In genomic region chr5:155616779-155617392, GRCh38 we compare ENCODE assay signal across 8 cellular contexts.
DNase-seq lines count a peak whose midpoint lies in the region; ATAC-seq and TF ChIP-seq lines count a peak whose summit lies in the region.

No MANE protein-coding gene starts in this region.

- H3K4me1 ChIP-seq in left lung, result no peaks in the 10 kb centered on the region
- H3K4me1 ChIP-seq in stomach, result no peaks in the 10 kb centered on the region

- peaks cover 6% of the 10 kb centered on the region for H3K9me3 Mint-ChIP-seq in MCF 10A (ENCODE audit: unreplicated experiment)

- intact Hi-C loops in MCF 10A (cut with micrococcal nuclease), result loop anchor here (1.0 to 5.0 kb wide), 10 partner anchors 84 to 1516 kb away; no protein-coding TSS in a partner anchor
- intact Hi-C loops in left lung (cut with DNase I), result no loop called here
- intact Hi-C loops in stomach (cut with DNase I; ENCODE audit: low total_unique reads), result no loop called here

- H3K4me3 ChIP-seq in left lung (no peak overlapping the region), stomach (no peak overlapping the region)

- no peak for TF ChIP-seq POLR2A in stomach (IDR thresholded peaks at IDR 0.05)

- no peaks in the 10 kb centered on the region for H3K36me3 Mint-ChIP-seq in MCF 10A (ENCODE audit: insufficient read depth, unreplicated experiment)

- H3K27me3 ChIP-seq in left lung, result no peaks in the 10 kb centered on the region
- peaks cover 0 to 5% (median 0%) of the 10 kb centered on the region in 3 donors for H3K27me3 ChIP-seq in stomach

- H3K9me3 ChIP-seq in left lung (no peaks in the 10 kb centered on the region), stomach (no peaks in the 10 kb centered on the region)

- no peaks in the 10 kb centered on the region for H3K27me3 Mint-ChIP-seq in MCF 10A (ENCODE audit: insufficient read depth, unreplicated experiment)

- no peak overlapping the region for H3K4me3 Mint-ChIP-seq in MCF 10A (ENCODE audit: unreplicated experiment)

- 45 to 51% (median 50%) methylated on average over 4 of the region's 4 CpGs for whole genome bisulfite sequencing in stomach, 5 donors

- no peaks in the 10 kb centered on the region for H3K4me1 Mint-ChIP-seq in MCF 10A (ENCODE audit: insufficient read depth, unreplicated experiment)

- H3K27ac ChIP-seq in left lung (no peak overlapping the region), stomach (no peak overlapping the region)

- TF ChIP-seq CTCF in AG09319 (IDR thresholded peaks at IDR 0.05; ENCODE audit: low read depth, low read length) (peak; percentile 70), MCF 10A (IDR thresholded peaks at IDR 0.05; ENCODE audit: unreplicated experiment) (peak; percentile 99), left lung (IDR thresholded peaks at IDR 0.05) (peak; percentile 30 to 43), stomach (IDR thresholded peaks at IDR 0.05) (peak in 4 of 7 experiments; percentile 15 to 38 (median 23))

- no TSS peak for BruUV-seq in MCF 10A (replicated peaks; lab: Mats Ljungman, UMichigan)

- H3K36me3 ChIP-seq in left lung, result no peaks in the 10 kb centered on the region
- no peaks in the 10 kb centered on the region for H3K36me3 ChIP-seq in stomach

- DNase-seq in AG09319 (ENCODE audit: extremely low read depth, low read depth) (no peak), SK-N-DZ (ENCODE audit: low spot score) (peak; percentile 24), MCF 10A (ENCODE audit: unreplicated experiment) (peak; percentile 33), left lung (no peak), stomach (peak; percentile 26)

- POLR2A ChIA-PET in MCF 10A (lab: Yijun Ruan, JAX), result no interaction called here

- no peak overlapping the region for H3K27ac Mint-ChIP-seq in MCF 10A (ENCODE audit: low read depth, unreplicated experiment)

- CTCF ChIA-PET in MCF 10A (lab: Yijun Ruan, JAX), result interaction anchor here (0.6 to 1.3 kb wide), 15 partner anchors 10 to 1404 kb away, joined by 3 to 7 read pairs (median 3); no protein-coding TSS in a partner anchor

- no peak for TF ChIP-seq EP300 in stomach (IDR thresholded peaks at IDR 0.05)

- peak; percentile 79 for ATAC-seq in GM18498 (IDR thresholded peaks at IDR 0.05; ENCODE audit: unreplicated experiment)
- peak; percentile 86 for ATAC-seq in HG03103 (IDR thresholded peaks at IDR 0.05; ENCODE audit: low read depth, unreplicated experiment)
- peak; percentile 45 for ATAC-seq in left lung
- ATAC-seq in GM19324 (IDR thresholded peaks at IDR 0.05; ENCODE audit: low FRiP score, unreplicated experiment), result no peak

Comparison
In these comparisons a context has a peak if more than half of its experiments do, and no peak if none do; other contexts are left out.
1. DNase-seq: peak in SK-N-DZ (single experiment), MCF 10A (single experiment) and stomach (single experiment); none in AG09319 (single experiment) and left lung (0 of 2).
2. CTCF ChIP-seq: peak in every context shown above with its lines; median percentile 99 in MCF 10A; 70 in AG09319; 36 in left lung; 23 in stomach.